Comparison of ENCODE assay signal across 29 cellular contexts in genomic region chr11:70338594-70338993, GRCh38.
"Had no signal": no experiment of that assay in that cellular context is flagged by ENCODE, and none has a peak within 500 bp of the region (broad histone marks: within the 10 kb centered on the region; RNA-seq: fewer than 3 reads in every experiment).

No MANE protein-coding gene starts in this region.

- H3K4me3 Mint-ChIP-seq: activated CD4-positive, alpha-beta memory T cell treated with anti-CD3 and anti-CD28 coated beads, Interleukin-2, amount 10 ng/mL, durations not matched to agents 7 days and 5 days; activated naive CD4-positive, alpha-beta T cell treated with anti-CD3 and anti-CD28 coated beads, Interleukin-2, amount 10 ng/mL, durations not matched to agents 7 days and 5 days; activated naive CD8-positive, alpha-beta T cell; activated naive CD8-positive, alpha-beta T cell treated with anti-CD3 and anti-CD28 coated beads, Interleukin-2, amount 50 U/mL, for 24 hours; activated T-cell treated with anti-CD3 and anti-CD28 coated beads, Interleukin-2, amount 50 U/mL, for 4 hours; activated T-helper 1 cell treated with anti-CD3 and anti-CD28 coated beads, Interleukin-12 subunit alpha, Interleukin-12 subunit beta, Interleukin-2, Interleukin-4 antibody, amounts not matched to agents 30 ng/mL and 10 ng/mL and 1 ng/mL, durations not matched to agents 14 hours and 24 hours and 36 hours; brain had no signal

- ATAC-seq: activated naive CD8-positive, alpha-beta T cell treated with anti-CD3 and anti-CD28 coated beads, Interleukin-2, amount 50 U/mL, for 24 hours; activated T-cell treated with anti-CD3 and anti-CD28 coated beads, Interleukin-2, amount 50 U/mL, for 4 hours had no signal

- H3K27me3 Mint-ChIP-seq: activated CD4-positive, alpha-beta memory T cell treated with anti-CD3 and anti-CD28 coated beads, Interleukin-2, amount 10 ng/mL, durations not matched to agents 7 days and 5 days; activated naive CD4-positive, alpha-beta T cell treated with anti-CD3 and anti-CD28 coated beads, Interleukin-2, amount 10 ng/mL, durations not matched to agents 7 days and 5 days; activated naive CD8-positive, alpha-beta T cell; activated naive CD8-positive, alpha-beta T cell treated with anti-CD3 and anti-CD28 coated beads, Interleukin-2, amount 50 U/mL, for 24 hours; brain had no signal

- DNase-seq: activated CD4-positive, alpha-beta memory T cell treated with anti-CD3 and anti-CD28 coated beads, Interleukin-2, amount 10 ng/mL, durations not matched to agents 7 days and 5 days; activated CD4-positive, alpha-beta T cell treated with anti-CD3 and anti-CD28 coated beads for 1 hour; activated CD4-positive, alpha-beta T cell treated with anti-CD3 and anti-CD28 coated beads for 48 hours; activated CD4-positive, CD25-positive, alpha-beta regulatory T cell; activated naive CD4-positive, alpha-beta T cell treated with anti-CD3 and anti-CD28 coated beads, Interleukin-2, amount 10 ng/mL, durations not matched to agents 7 days and 5 days; activated naive CD8-positive, alpha-beta T cell treated with anti-CD3 and anti-CD28 coated beads, Interleukin-2, amount 50 U/mL, for 24 hours; activated T-cell treated with anti-CD3 and anti-CD28 coated beads for 4 hours; activated T-cell treated with anti-CD3 and anti-CD28 coated beads, Interleukin-2, amount 50 U/mL, for 4 hours; anterior cingulate cortex; central memory CD4-positive, alpha-beta T cell; Kasumi-1; KG1; MG63; NCI-H1048; NCI-H1105 treated with DMSO at 0.1 percent for 48 hours; NCI-H1436; NCI-H1694; NCI-H2029; NCI-H345; NCI-H524 treated with DMSO at 0.1 percent for 48 hours; NK-92 treated with Interleukin-12 subunit alpha and Interleukin-12 subunit beta, amount 100 ng/mL, for 24 hours; PC-9; SHP77; SJCRH30; T1000; WERI-Rb-1 had no signal

- H3K9me3 Mint-ChIP-seq: activated CD4-positive, alpha-beta memory T cell treated with anti-CD3 and anti-CD28 coated beads, Interleukin-2, amount 10 ng/mL, durations not matched to agents 7 days and 5 days; activated naive CD4-positive, alpha-beta T cell treated with anti-CD3 and anti-CD28 coated beads, Interleukin-2, amount 10 ng/mL, durations not matched to agents 7 days and 5 days; activated naive CD8-positive, alpha-beta T cell treated with anti-CD3 and anti-CD28 coated beads, Interleukin-2, amount 50 U/mL, for 24 hours; activated T-cell treated with anti-CD3 and anti-CD28 coated beads, Interleukin-2, amount 50 U/mL, for 4 hours; activated T-helper 1 cell treated with anti-CD3 and anti-CD28 coated beads, Interleukin-12 subunit alpha, Interleukin-12 subunit beta, Interleukin-2, Interleukin-4 antibody, amounts not matched to agents 30 ng/mL and 10 ng/mL and 1 ng/mL, durations not matched to agents 14 hours and 24 hours and 36 hours; brain had no signal

- H3K27ac Mint-ChIP-seq: activated CD4-positive, alpha-beta memory T cell treated with anti-CD3 and anti-CD28 coated beads, Interleukin-2, amount 10 ng/mL, durations not matched to agents 7 days and 5 days; activated naive CD4-positive, alpha-beta T cell treated with anti-CD3 and anti-CD28 coated beads, Interleukin-2, amount 10 ng/mL, durations not matched to agents 7 days and 5 days; activated naive CD8-positive, alpha-beta T cell; activated naive CD8-positive, alpha-beta T cell treated with anti-CD3 and anti-CD28 coated beads, Interleukin-2, amount 50 U/mL, for 24 hours; activated T-helper 1 cell treated with anti-CD3 and anti-CD28 coated beads, Interleukin-12 subunit alpha, Interleukin-12 subunit beta, Interleukin-2, Interleukin-4 antibody, amounts not matched to agents 30 ng/mL and 10 ng/mL and 1 ng/mL, durations not matched to agents 14 hours and 24 hours and 36 hours; brain had no signal

- H3K4me1 Mint-ChIP-seq: activated CD4-positive, alpha-beta memory T cell treated with anti-CD3 and anti-CD28 coated beads, Interleukin-2, amount 10 ng/mL, durations not matched to agents 7 days and 5 days; activated naive CD4-positive, alpha-beta T cell treated with anti-CD3 and anti-CD28 coated beads, Interleukin-2, amount 10 ng/mL, durations not matched to agents 7 days and 5 days; activated naive CD8-positive, alpha-beta T cell treated with anti-CD3 and anti-CD28 coated beads, Interleukin-2, amount 50 U/mL, for 24 hours; brain had no signal
